1 cellular context compared by ENCODE assay signal in the genomic region with DNA sequence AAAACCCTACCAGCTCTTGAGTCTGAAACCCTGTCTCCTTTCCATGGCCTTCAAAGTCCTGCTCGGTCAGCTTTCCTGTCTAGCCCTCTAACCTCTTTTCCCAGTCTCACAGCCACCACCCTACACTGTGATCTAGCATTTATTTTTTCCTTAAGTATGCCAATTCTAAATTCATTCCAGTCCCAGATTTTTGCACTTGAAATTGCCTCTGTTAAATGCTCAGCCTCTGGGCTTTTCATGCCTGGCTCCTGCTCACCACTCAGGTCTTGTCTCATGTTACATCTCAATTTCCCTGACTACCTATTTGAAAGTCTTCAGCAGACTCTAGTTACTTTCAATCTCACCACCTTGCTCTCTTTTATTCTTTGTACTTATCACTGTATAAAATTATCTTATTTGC.
TF ChIP-seq lines count a peak whose summit lies in the region.

No MANE protein-coding gene starts in this region.

TF ChIP-seq in H1, 55 proteins besides CTCF, POLR2A, EP300 and RAD21:
- TF ChIP-seq SIN3A (conservative IDR thresholded peaks at IDR 0.05 in 1 of 2, IDR thresholded peaks at IDR 0.05 in 1 of 2; ENCODE audit: low read depth in 1 of 2, low read length in 2 of 2) = no peak
- TF ChIP-seq, protein P1, sequence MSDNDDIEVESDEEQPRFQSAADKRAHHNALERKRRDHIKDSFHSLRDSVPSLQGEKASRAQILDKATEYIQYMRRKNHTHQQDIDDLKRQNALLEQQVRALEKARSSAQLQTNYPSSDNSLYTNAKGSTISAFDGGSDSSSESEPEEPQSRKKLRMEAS (IDR thresholded peaks at IDR 0.05) = no peak
- no peak for TF ChIP-seq SP2 (IDR thresholded peaks at IDR 0.05; ENCODE audit: low read length)
- TF ChIP-seq FOSL1 (IDR thresholded peaks at IDR 0.05; ENCODE audit: insufficient read depth, low read depth, low read length) = no peak
- no peak for TF ChIP-seq NANOG (IDR thresholded peaks at IDR 0.05; ENCODE audit: insufficient read depth, low read depth, low read length, poor library complexity, severe bottlenecking)
- no peak for TF ChIP-seq BCL11A (IDR thresholded peaks at IDR 0.05; ENCODE audit: low read depth in 2 of 2, low read length in 2 of 2)
- no peak for TF ChIP-seq HDAC2 (IDR thresholded peaks at IDR 0.05; ENCODE audit: borderline replicate concordance in 1 of 2, low read depth in 2 of 2, low read length in 2 of 2)
- no peak for TF ChIP-seq SAP30 (IDR thresholded peaks at IDR 0.05; ENCODE audit: insufficient read depth, insufficient replicate concordance, low read length)
- TF ChIP-seq EGR1 (IDR thresholded peaks at IDR 0.05; ENCODE audit: borderline replicate concordance, low read depth, low read length) = no peak
- TF ChIP-seq RFX5 (IDR thresholded peaks at IDR 0.05; ENCODE audit: borderline replicate concordance, low read depth, low read length) = no peak
- TF ChIP-seq SRF (IDR thresholded peaks at IDR 0.05; ENCODE audit: low read depth, low read length) = no peak
- TF ChIP-seq SIX5 (IDR thresholded peaks at IDR 0.05; ENCODE audit: low read depth, low read length) = no peak
- no peak for TF ChIP-seq TCF12 (IDR thresholded peaks at IDR 0.05; ENCODE audit: low read depth, low read length)
- TF ChIP-seq KDM5A (IDR thresholded peaks at IDR 0.05; ENCODE audit: low read length) = no peak
- TF ChIP-seq SUZ12 (IDR thresholded peaks at IDR 0.05; ENCODE audit: low read length) = no peak
- no peak for TF ChIP-seq TEAD4 (IDR thresholded peaks at IDR 0.05; ENCODE audit: low read depth, low read length)
- TF ChIP-seq TAF1 (IDR thresholded peaks at IDR 0.05; ENCODE audit: low read depth, low read length) = no peak
- no peak for TF ChIP-seq KDM1A (IDR thresholded peaks at IDR 0.05; ENCODE audit: borderline replicate concordance, low read length)
TF ChIP-seq in H1: peak in this region for 0.
